Comparison of ENCODE assay signal across 1 cellular context in the genomic region with DNA sequence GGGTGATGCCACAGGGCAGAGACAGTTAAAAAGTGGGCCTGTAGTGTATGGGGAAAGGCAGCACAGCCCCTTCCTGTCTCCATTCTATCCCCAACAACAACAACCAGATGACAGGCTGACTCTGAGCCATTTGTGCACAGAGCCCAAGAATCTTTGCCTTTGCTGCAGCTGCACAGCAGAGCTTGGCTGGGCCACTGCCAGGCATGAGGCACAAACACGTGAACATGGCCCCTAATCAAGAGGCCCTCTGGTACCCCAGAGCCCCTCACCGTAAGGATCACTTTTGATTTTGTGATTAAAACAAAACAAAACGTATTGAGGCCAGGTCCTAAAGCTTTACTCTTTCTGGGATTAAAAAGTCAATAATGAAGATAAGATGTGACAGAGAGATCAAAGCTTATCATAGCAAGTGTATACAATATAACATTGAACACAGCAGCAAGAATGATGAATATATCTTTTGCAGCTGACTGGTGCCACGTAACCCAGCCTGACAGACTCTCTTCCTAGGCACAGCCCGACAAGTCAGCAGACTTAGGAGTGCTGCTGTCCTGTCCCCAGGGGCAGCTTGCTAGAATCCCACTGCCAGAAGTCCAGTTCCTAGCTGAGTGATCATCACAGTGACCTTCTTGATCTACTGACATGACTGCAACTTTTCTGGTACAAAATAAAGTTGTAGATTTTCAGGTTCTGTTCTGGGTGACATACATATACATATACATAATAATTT.
TF ChIP-seq lines count a peak whose summit lies in the region.

No MANE protein-coding gene starts in this region.

TF ChIP-seq in HepG2, 621 proteins besides CTCF, POLR2A, EP300 and RAD21 (continued from another document):
- TF ChIP-seq, protein P1, sequence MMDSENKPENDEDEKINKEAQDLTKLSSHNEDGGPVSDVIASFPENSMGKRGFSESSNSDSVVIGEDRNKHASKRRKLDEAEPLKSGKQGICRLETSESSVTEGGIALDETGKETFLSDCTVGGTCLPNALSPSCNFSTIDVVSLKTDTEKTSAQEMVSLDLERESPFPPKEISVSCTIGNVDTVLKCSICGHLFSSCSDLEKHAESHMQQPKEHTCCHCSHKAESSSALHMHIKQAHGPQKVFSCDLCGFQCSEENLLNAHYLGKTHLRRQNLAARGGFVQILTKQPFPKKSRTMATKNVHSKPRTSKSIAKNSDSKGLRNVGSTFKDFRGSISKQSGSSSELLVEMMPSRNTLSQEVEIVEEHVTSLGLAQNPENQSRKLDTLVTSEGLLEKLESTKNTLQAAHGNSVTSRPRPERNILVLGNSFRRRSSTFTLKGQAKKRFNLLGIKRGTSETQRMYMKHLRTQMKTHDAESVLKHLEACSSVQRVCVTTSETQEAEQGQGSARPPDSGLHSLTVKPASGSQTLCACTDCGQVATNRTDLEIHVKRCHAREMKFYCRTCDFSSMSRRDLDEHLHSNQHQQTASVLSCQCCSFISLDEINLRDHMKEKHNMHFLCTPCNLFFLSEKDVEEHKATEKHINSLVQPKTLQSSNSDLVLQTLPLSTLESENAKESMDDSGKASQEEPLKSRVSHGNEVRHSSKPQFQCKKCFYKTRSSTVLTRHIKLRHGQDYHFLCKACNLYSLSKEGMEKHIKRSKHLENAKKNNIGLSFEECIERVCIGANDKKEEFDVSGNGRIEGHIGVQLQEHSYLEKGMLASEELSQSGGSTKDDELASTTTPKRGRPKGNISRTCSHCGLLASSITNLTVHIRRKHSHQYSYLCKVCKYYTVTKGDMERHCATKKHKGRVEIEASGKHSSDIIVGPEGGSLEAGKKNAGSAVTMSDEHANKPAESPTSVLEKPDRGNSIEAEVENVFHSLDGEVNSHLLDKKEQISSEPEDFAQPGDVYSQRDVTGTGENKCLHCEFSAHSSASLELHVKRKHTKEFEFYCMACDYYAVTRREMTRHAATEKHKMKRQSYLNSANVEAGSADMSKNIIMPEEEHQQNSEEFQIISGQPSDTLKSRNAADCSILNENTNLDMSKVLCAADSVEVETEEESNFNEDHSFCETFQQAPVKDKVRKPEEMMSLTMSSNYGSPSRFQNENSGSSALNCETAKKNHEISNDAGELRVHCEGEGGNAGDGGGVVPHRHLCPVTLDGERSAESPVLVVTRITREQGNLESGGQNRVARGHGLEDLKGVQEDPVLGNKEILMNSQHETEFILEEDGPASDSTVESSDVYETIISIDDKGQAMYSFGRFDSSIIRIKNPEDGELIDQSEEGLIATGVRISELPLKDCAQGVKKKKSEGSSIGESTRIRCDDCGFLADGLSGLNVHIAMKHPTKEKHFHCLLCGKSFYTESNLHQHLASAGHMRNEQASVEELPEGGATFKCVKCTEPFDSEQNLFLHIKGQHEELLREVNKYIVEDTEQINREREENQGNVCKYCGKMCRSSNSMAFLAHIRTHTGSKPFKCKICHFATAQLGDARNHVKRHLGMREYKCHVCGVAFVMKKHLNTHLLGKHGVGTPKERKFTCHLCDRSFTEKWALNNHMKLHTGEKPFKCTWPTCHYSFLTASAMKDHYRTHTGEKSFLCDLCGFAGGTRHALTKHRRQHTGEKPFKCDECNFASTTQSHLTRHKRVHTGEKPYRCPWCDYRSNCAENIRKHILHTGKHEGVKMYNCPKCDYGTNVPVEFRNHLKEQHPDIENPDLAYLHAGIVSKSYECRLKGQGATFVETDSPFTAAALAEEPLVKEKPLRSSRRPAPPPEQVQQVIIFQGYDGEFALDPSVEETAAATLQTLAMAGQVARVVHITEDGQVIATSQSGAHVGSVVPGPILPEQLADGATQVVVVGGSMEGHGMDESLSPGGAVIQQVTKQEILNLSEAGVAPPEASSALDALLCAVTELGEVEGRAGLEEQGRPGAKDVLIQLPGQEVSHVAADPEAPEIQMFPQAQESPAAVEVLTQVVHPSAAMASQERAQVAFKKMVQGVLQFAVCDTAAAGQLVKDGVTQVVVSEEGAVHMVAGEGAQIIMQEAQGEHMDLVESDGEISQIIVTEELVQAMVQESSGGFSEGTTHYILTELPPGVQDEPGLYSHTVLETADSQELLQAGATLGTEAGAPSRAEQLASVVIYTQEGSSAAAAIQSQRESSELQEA (CRISPR knock-in tag; IDR thresholded peaks at IDR 0.05; ENCODE audit: not compliant biosample characterization): no peak
- TF ChIP-seq ZNF609 (CRISPR knock-in tag; IDR thresholded peaks at IDR 0.05; ENCODE audit: borderline replicate concordance): no peak
- TF ChIP-seq ZBTB39 (CRISPR knock-in tag; IDR thresholded peaks at IDR 0.05): no peak
- no peak for TF ChIP-seq TAF15 (IDR thresholded peaks at IDR 0.05; ENCODE audit: low read depth, low read length, poor library complexity, severe bottlenecking)
- TF ChIP-seq ZNF772 (CRISPR knock-in tag; IDR thresholded peaks at IDR 0.05): no peak
- TF ChIP-seq SP5 (CRISPR knock-in tag; IDR thresholded peaks at IDR 0.05; ENCODE audit: borderline replicate concordance, low read depth): no peak
- no peak for TF ChIP-seq IRX3 (CRISPR knock-in tag; IDR thresholded peaks at IDR 0.05; ENCODE audit: borderline replicate concordance, low read depth)
- no peak for TF ChIP-seq HDAC2 (CRISPR knock-in tag; IDR thresholded peaks at IDR 0.05)
- no peak for TF ChIP-seq MED13 (CRISPR knock-in tag; IDR thresholded peaks at IDR 0.05)
- TF ChIP-seq ZNF652 (CRISPR knock-in tag; IDR thresholded peaks at IDR 0.05; ENCODE audit: borderline replicate concordance, low read depth): no peak
- TF ChIP-seq ZBTB7A (CRISPR knock-in tag; IDR thresholded peaks at IDR 0.05): no peak
- no peak for TF ChIP-seq ZNF790 (CRISPR knock-in tag; IDR thresholded peaks at IDR 0.05; ENCODE audit: borderline replicate concordance)
- no peak for TF ChIP-seq SCMH1 (CRISPR knock-in tag; IDR thresholded peaks at IDR 0.05; ENCODE audit: borderline replicate concordance)
- TF ChIP-seq ZNF318 (CRISPR knock-in tag; IDR thresholded peaks at IDR 0.05): no peak
